Comparison of ENCODE assay signal across 18 cellular contexts in the genomic region with DNA sequence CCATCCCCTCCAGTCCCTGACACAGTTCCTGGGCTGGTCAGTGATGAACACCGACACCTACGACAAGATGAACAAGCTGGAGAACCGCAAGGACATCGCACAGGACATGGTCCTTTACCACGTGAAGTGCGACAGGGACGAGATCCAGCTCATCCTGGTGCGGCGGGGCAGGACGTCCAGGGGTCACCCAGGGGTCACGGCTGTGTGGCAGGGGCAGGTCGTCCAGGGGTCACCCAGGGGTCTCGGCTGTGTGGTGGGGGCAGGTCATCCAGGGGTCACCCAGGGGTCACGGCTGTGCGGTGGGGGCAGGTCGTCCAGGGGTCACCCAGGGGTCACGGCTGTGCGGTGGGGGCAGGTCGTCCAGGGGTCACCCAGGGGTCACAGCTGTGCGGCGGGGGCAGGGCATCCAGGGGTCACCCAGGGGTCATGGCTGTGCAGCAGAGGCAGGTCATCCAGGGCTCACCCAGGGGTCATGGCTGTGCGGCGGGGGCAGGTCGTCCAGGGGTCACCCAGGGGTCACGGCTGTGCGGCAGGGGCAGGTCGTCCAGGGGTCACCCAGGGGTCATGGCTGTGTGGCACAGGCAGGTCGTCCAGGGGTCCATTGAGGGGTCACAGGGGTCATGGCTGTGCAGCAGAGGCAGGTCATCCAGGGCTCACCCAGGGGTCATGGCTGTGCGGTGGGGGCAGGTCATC. TPM values are rescaled to one million over a fixed set of nuclear protein-coding genes. Genes with fewer than 3 reads are reported as not detected.
"Had no signal": no experiment of that assay in that cellular context is flagged by ENCODE, and none has a peak within 500 bp of the region (broad histone marks: within the 10 kb centered on the region; RNA-seq: fewer than 3 reads in every experiment).

No MANE protein-coding gene starts in this region.

- H3K4me3 ChIP-seq: colonic mucosa, gastrocnemius medialis, psoas muscle, SJSA1, testis had no signal

- ATAC-seq: activated CD4-positive, alpha-beta T cell treated with anti-CD3 and anti-CD28 coated beads for 36 hours; activated T-helper 17 cell treated with anti-CD3 and anti-CD28 coated beads, Interleukin-2, amount 50 U/mL, for 72 hours; gastrocnemius medialis; naive thymus-derived CD8-positive, alpha-beta T cell; psoas muscle; stimulated activated naive CD8-positive, alpha-beta T cell treated with anti-CD3 and anti-CD28 coated beads, Interleukin-15, Interleukin-2, amounts not matched to agents 100 U/mL and 50 U/mL, for 24 hours; T-cell had no signal

- H3K27me3 ChIP-seq: brain microvascular endothelial cell, colonic mucosa, SJSA1, testis had no signal

- H3K9me3 ChIP-seq: colonic mucosa, gastrocnemius medialis, psoas muscle, SJSA1, testis had no signal

- H3K36me3 ChIP-seq: brain microvascular endothelial cell, colonic mucosa, gastrocnemius medialis, SJSA1 had no signal

- DNase-seq: activated CD4-positive, alpha-beta memory T cell treated with anti-CD3 and anti-CD28 coated beads, Interleukin-2, amount 10 ng/mL, durations not matched to agents 7 days and 5 days; activated CD4-positive, alpha-beta T cell treated with anti-CD3 and anti-CD28 coated beads for 36 hours; amniotic stem cell; brain microvascular endothelial cell; colonic mucosa; effector CD4-positive, alpha-beta T cell; gastrocnemius medialis; kidney glomerular epithelial cell; stimulated activated CD4-positive, alpha-beta T cell treated with anti-CD3 and anti-CD28 coated beads, Interleukin-2, amount 100 ng/mL, for 48 hours; stimulated activated naive CD8-positive, alpha-beta T cell treated with anti-CD3 and anti-CD28 coated beads, Interleukin-15, Interleukin-2, amounts not matched to agents 100 U/mL and 50 U/mL, for 24 hours; T-cell; T1000; testis had no signal

- H3K27ac ChIP-seq: brain microvascular endothelial cell, colonic mucosa, gastrocnemius medialis, psoas muscle, SJSA1, testis, VCaP had no signal

- H3K4me1 ChIP-seq: colonic mucosa, gastrocnemius medialis, psoas muscle, SJSA1, testis had no signal

RNA-seq across cellular contexts. Expression of a gene that starts 31.5 kb away (rescaled TPM):
- total RNA-seq: SJSA1 had no signal

RNA-seq across cellular contexts. Expression of a gene that starts 32.1 kb away (rescaled TPM):
- total RNA-seq: gastrocnemius medialis, SJSA1 had no signal
